ENCODE assay signal across 2 cellular contexts in the genomic region with DNA sequence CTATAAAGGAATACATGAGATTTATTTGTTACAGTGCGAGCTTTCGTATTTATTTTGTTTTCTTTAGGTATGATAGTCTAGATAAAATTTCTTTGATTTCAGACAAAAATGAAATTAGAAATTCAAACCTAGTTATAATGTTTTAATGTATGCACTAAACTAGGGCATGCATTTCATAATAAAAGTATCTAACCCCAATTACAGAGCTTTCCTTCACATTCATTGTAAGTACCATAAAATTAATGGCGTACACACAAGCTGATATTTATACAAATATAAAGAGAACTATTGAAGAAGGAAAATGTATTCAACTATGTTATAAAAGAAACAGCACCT.
TF ChIP-seq lines count a peak whose summit lies in the region.

No MANE protein-coding gene starts in this region.

TF ChIP-seq in SK-N-SH, 30 proteins besides CTCF, POLR2A, EP300 and RAD21 (continued from another document):
- TF ChIP-seq, protein P1, sequence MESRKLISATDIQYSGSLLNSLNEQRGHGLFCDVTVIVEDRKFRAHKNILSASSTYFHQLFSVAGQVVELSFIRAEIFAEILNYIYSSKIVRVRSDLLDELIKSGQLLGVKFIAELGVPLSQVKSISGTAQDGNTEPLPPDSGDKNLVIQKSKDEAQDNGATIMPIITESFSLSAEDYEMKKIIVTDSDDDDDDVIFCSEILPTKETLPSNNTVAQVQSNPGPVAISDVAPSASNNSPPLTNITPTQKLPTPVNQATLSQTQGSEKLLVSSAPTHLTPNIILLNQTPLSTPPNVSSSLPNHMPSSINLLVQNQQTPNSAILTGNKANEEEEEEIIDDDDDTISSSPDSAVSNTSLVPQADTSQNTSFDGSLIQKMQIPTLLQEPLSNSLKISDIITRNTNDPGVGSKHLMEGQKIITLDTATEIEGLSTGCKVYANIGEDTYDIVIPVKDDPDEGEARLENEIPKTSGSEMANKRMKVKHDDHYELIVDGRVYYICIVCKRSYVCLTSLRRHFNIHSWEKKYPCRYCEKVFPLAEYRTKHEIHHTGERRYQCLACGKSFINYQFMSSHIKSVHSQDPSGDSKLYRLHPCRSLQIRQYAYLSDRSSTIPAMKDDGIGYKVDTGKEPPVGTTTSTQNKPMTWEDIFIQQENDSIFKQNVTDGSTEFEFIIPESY (IDR thresholded peaks at IDR 0.05; ENCODE audit: borderline replicate concordance, low read depth), result no peak
- no peak for TF ChIP-seq YY1 (IDR thresholded peaks at IDR 0.05; ENCODE audit: low read depth)
- TF ChIP-seq EZH2phosphoT487 (IDR thresholded peaks at IDR 0.05; ENCODE audit: borderline replicate concordance, low read depth), result no peak
- no peak for TF ChIP-seq GATA2 (CRISPR knock-in tag; IDR thresholded peaks at IDR 0.05)
- TF ChIP-seq USF2 (IDR thresholded peaks at IDR 0.05; ENCODE audit: borderline replicate concordance, low read depth, low read length), result no peak
- TF ChIP-seq RCOR1 (IDR thresholded peaks at IDR 0.05; ENCODE audit: low read length), result no peak
- no peak for TF ChIP-seq CHD2 (IDR thresholded peaks at IDR 0.05; ENCODE audit: low read length, partially characterized antibody)
- TF ChIP-seq TCF12 (IDR thresholded peaks at IDR 0.05), result no peak
- no peak for TF ChIP-seq SIN3A (IDR thresholded peaks at IDR 0.05; ENCODE audit: borderline replicate concordance, low read depth, low read length)
- TF ChIP-seq MEF2A (IDR thresholded peaks at IDR 0.05; ENCODE audit: borderline replicate concordance, low read depth), result no peak
- no peak for TF ChIP-seq ELF1 (IDR thresholded peaks at IDR 0.05)
- no peak for TF ChIP-seq TAF1 (IDR thresholded peaks at IDR 0.05; ENCODE audit: borderline replicate concordance, low read depth, low read length)

TF ChIP-seq in SK-N-SH treated with all-trans-retinoic acid at 6 μM for 48 hours, 23 proteins besides CTCF, POLR2A, EP300 and RAD21 (continued from another document):
- TF ChIP-seq TSHZ2 (CRISPR knock-in tag; IDR thresholded peaks at IDR 0.05), result no peak
- no peak for TF ChIP-seq SNAI2 (CRISPR knock-in tag; IDR thresholded peaks at IDR 0.05)
- no peak for TF ChIP-seq TCF4 (CRISPR knock-in tag; IDR thresholded peaks at IDR 0.05; ENCODE audit: borderline replicate concordance)
- TF ChIP-seq ZFP3 (CRISPR knock-in tag; IDR thresholded peaks at IDR 0.05), result no peak
- TF ChIP-seq ZC3H10 (CRISPR knock-in tag; IDR thresholded peaks at IDR 0.05), result no peak
- no peak for TF ChIP-seq ISL1 (CRISPR knock-in tag; IDR thresholded peaks at IDR 0.05)
- TF ChIP-seq CSRNP3 (CRISPR knock-in tag; IDR thresholded peaks at IDR 0.05), result no peak
- no peak for TF ChIP-seq ZFP30 (CRISPR knock-in tag; IDR thresholded peaks at IDR 0.05)
- no peak for TF ChIP-seq BACH2 (CRISPR knock-in tag; IDR thresholded peaks at IDR 0.05; ENCODE audit: borderline replicate concordance)
- no peak for TF ChIP-seq ZNF565 (CRISPR knock-in tag; conservative IDR thresholded peaks at IDR 0.05; ENCODE audit: low read depth)
- no peak for TF ChIP-seq PPARA (CRISPR knock-in tag; IDR thresholded peaks at IDR 0.05; ENCODE audit: borderline replicate concordance)
- no peak for TF ChIP-seq ARNTL (CRISPR knock-in tag; IDR thresholded peaks at IDR 0.05; ENCODE audit: borderline replicate concordance, low read depth)
- no peak for TF ChIP-seq TOX (CRISPR knock-in tag; IDR thresholded peaks at IDR 0.05; ENCODE audit: borderline replicate concordance)
- no peak for TF ChIP-seq CSDC2 (CRISPR knock-in tag; IDR thresholded peaks at IDR 0.05)
- TF ChIP-seq, protein P2, sequence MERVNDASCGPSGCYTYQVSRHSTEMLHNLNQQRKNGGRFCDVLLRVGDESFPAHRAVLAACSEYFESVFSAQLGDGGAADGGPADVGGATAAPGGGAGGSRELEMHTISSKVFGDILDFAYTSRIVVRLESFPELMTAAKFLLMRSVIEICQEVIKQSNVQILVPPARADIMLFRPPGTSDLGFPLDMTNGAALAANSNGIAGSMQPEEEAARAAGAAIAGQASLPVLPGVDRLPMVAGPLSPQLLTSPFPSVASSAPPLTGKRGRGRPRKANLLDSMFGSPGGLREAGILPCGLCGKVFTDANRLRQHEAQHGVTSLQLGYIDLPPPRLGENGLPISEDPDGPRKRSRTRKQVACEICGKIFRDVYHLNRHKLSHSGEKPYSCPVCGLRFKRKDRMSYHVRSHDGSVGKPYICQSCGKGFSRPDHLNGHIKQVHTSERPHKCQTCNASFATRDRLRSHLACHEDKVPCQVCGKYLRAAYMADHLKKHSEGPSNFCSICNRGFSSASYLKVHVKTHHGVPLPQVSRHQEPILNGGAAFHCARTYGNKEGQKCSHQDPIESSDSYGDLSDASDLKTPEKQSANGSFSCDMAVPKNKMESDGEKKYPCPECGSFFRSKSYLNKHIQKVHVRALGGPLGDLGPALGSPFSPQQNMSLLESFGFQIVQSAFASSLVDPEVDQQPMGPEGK (CRISPR knock-in tag; IDR thresholded peaks at IDR 0.05; ENCODE audit: borderline replicate concordance), result no peak
- no peak for TF ChIP-seq ESRRG (CRISPR knock-in tag; IDR thresholded peaks at IDR 0.05)
